16 cellular contexts compared by ENCODE assay signal in the genomic region with DNA sequence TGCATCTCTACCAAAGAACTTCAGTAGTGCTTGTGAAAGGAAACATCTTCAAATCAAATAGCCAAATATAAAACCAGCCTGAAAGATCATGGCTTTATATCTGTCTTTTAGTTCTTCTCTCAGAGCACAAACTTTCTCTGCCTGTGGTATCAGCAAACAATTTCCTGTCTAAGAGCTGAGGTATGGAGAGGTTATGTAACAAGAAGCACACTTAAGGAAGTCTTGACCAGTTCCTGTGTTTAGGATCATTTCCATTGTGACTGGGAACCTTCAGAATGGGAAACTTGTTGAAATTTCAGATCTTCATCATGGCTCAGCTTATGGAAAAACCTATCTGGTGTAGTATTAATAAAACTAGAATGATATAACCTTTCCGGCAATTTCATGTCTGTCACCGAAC.
A peak's percentile ranks its signal among the peaks of the same experiment; 100 is the strongest.
DNase-seq lines count a peak whose midpoint lies in the region; TF ChIP-seq lines count a peak whose summit lies in the region.
"Had no signal": no experiment of that assay in that cellular context is flagged by ENCODE, and none has a peak within 500 bp of the region (broad histone marks: within the 10 kb centered on the region; RNA-seq: fewer than 3 reads in every experiment).

No MANE protein-coding gene starts in this region.

- no peak for TF ChIP-seq CTCF in cardiac fibroblast (IDR thresholded peaks at IDR 0.05; ENCODE audit: low read depth, low read length)
- no peak for TF ChIP-seq CTCF in WERI-Rb-1 (IDR thresholded peaks at IDR 0.05; ENCODE audit: low read depth, low read length)

- H3K27me3 ChIP-seq in WERI-Rb-1 (ENCODE audit: insufficient read depth, low read depth, severe bottlenecking) (no peaks in the 10 kb centered on the region), MG63 (no peaks in the 10 kb centered on the region)
- H3K27me3 ChIP-seq: SJCRH30 had no signal

- no peak overlapping the region for H3K27ac ChIP-seq in WERI-Rb-1
- H3K27ac ChIP-seq: RWPE1, SJCRH30 had no signal

- peak; percentile 46 for DNase-seq in EH (ENCODE audit: low read depth)
- DNase-seq in NCI-H226: peak; percentile 61
- peak; percentile 32 to 42 for DNase-seq in cardiac fibroblast (ENCODE audit: low read depth in 2 of 2)
- DNase-seq in iris pigment epithelial cell (ENCODE audit: low read depth): peak; percentile 26
- DNase-seq in WERI-Rb-1: no peak
- DNase-seq in MG63: no peak
- no peak for DNase-seq in NCI-H526 (lab: John Stamatoyannopoulos, UW)
- DNase-seq: AML-193, COR-L47, KBM-7, NCI-H1092 treated with DMSO at 0.1 percent for 48 hours, NCI-H2081 treated with DMSO at 0.1 percent for 48 hours, NCI-H526 treated with DMSO at 0.1 percent for 48 hours, OCI-M1, SJCRH30 had no signal

- H3K9me3 ChIP-seq in WERI-Rb-1 (ENCODE audit: severe bottlenecking): no peaks in the 10 kb centered on the region
- H3K9me3 ChIP-seq in MG63: no peaks in the 10 kb centered on the region
- H3K9me3 ChIP-seq: SJCRH30 had no signal

- no peak overlapping the region for H3K4me3 ChIP-seq in cardiac fibroblast (replicated peaks in 1 of 2; ENCODE audit: low read depth in 2 of 2, low read length in 2 of 2)
- no peak overlapping the region for H3K4me3 ChIP-seq in WERI-Rb-1 (ENCODE audit: low read depth, low read length)
- H3K4me3 ChIP-seq in MG63: no peak overlapping the region
- H3K4me3 ChIP-seq: SJCRH30 had no signal

- H3K36me3 ChIP-seq in WERI-Rb-1 (no peaks in the 10 kb centered on the region), MG63 (no peaks in the 10 kb centered on the region)
- H3K36me3 ChIP-seq: SJCRH30 had no signal

Comparison
In these comparisons a context has a peak if more than half of its experiments do, and no peak if none do; other contexts are left out.
1. DNase-seq: peak in EH (single experiment), NCI-H226 (single experiment), cardiac fibroblast (2 of 2) and iris pigment epithelial cell (single experiment); none in WERI-Rb-1 (single experiment), MG63 (single experiment) and NCI-H526 (0 of 2).